ENCODE assay signal across 8 cellular contexts in genomic region chr20:33554914-33555420, GRCh38.
A peak's percentile ranks its signal among the peaks of the same experiment; 100 is the strongest.
DNase-seq lines count a peak whose midpoint lies in the region; ATAC-seq, FAIRE-seq and TF ChIP-seq lines count a peak whose summit lies in the region.

No MANE protein-coding gene starts in this region.

- H3K9me3 ChIP-seq in A673 (ENCODE audit: low read depth, low read length, poor library complexity, severe bottlenecking) (no peaks in the 10 kb centered on the region), SK-N-SH (no peaks in the 10 kb centered on the region)

- H3K79me2 ChIP-seq in SK-N-SH (ENCODE audit: insufficient read depth) (no peaks in the 10 kb centered on the region; the same call in 1 of the 2 replicates), mesendoderm (ENCODE audit: control insufficient read depth, insufficient read depth, low read length) (no peaks in the 10 kb centered on the region)

- no peak overlapping the region for H2BK15ac ChIP-seq in mesendoderm (replicated peaks; ENCODE audit: low read depth)

- intact Hi-C loops in A673 (cut with micrococcal nuclease; ENCODE audit: unreplicated experiment), result no loop called here

- H3K23ac ChIP-seq in mesendoderm (ENCODE audit: low read length), result no peak overlapping the region

- no peak for TF ChIP-seq EP300 in SK-N-SH (IDR thresholded peaks at IDR 0.05; ENCODE audit: borderline replicate concordance in 1 of 2, low read depth in 1 of 2, low read length in 1 of 2)

- H3K4me2 ChIP-seq in SK-N-SH (0 out of 2 replicates have a peak overlapping the region, but pooled peaks have one; percentile 17), mesendoderm (ENCODE audit: low read length) (no peak overlapping the region)

- H3K56ac ChIP-seq in mesendoderm (ENCODE audit: low read length), result no peak overlapping the region

- peak overlapping the region; percentile 51 for H3K27ac ChIP-seq in A673 (ENCODE audit: low read depth, low read length, poor library complexity, severe bottlenecking)
- H3K27ac ChIP-seq in SK-N-SH (ENCODE audit: low read depth in 2 of 2, low read length in 1 of 2), result peak overlapping the region; percentile 53 to 65
- peak overlapping the region in 1 of 2 donors; percentile 65 for H3K27ac ChIP-seq in coronary artery
- no peak overlapping the region for H3K27ac ChIP-seq in mesendoderm (ENCODE audit: low read depth, low read length)

- H3K79me1 ChIP-seq in mesendoderm (ENCODE audit: low read length), result no peaks in the 10 kb centered on the region

- FAIRE-seq in GM12892 (lab: Jason Lieb, UNC), result peak; percentile 87

- TF ChIP-seq POLR2A in GM12892 (IDR thresholded peaks at IDR 0.05; ENCODE audit: low read depth, low read length), result peak; percentile 59; the same call in 1 of the 2 replicates

- H3K4me3 ChIP-seq in A673 (ENCODE audit: low read depth, low read length, poor library complexity, severe bottlenecking), result no peak overlapping the region
- H3K4me3 ChIP-seq in SK-N-SH (ENCODE audit: low read depth in 2 of 2, low read length in 1 of 2), result no peak overlapping the region
- peak overlapping the region; percentile 27 for H3K4me3 ChIP-seq in coronary artery
- H3K4me3 ChIP-seq in mesendoderm (ENCODE audit: low read length), result no peak overlapping the region

- no peak overlapping the region for H4K8ac ChIP-seq in mesendoderm (ENCODE audit: low read depth, low read length)

- peak; percentile 93 for ATAC-seq in HG02610 (IDR thresholded peaks at IDR 0.05; ENCODE audit: unreplicated experiment)

- H3K4ac ChIP-seq in mesendoderm (ENCODE audit: low read depth, low read length), result no peak overlapping the region

- no peak overlapping the region for H2BK120ac ChIP-seq in mesendoderm (ENCODE audit: low read depth, low read length)

- no peak overlapping the region; the same call in 1 of the 2 replicates for H3K9ac ChIP-seq in SK-N-SH
- no peak overlapping the region for H3K9ac ChIP-seq in mesendoderm (ENCODE audit: low read length)

- BruUV-seq in A673 (replicated peaks; lab: Mats Ljungman, UMichigan), result no TSS peak

- no peak overlapping the region for H2AK5ac ChIP-seq in mesendoderm (ENCODE audit: low read length)

- WGBS in SK-N-SH (ENCODE audit: low lambda C conversion rate), result 36% methylated on average over 2 of the region's 2 CpGs
- no CpG with 5 or more reads among the region's 2 CpGs for WGBS in mesendoderm (ENCODE audit: extremely low coverage, insufficient coverage, low lambda C conversion rate)

- no peak overlapping the region for H4K5ac ChIP-seq in mesendoderm (ENCODE audit: low read length)

- H2AFZ ChIP-seq in SK-N-SH (ENCODE audit: low read depth), result no peak overlapping the region

- TF ChIP-seq RAD21 in SK-N-SH (IDR thresholded peaks at IDR 0.05; ENCODE audit: low read length), result no peak

- TF ChIP-seq CTCF in A673 (conservative IDR thresholded peaks at IDR 0.05; ENCODE audit: low read depth, low read length), result no peak
- no peak for TF ChIP-seq CTCF in SK-N-SH (IDR thresholded peaks at IDR 0.05)
- no peak for TF ChIP-seq CTCF in coronary artery (IDR thresholded peaks at IDR 0.05)

- peaks cover 25% of the 10 kb centered on the region for H3F3A ChIP-seq in SK-N-SH (replicated peaks; ENCODE audit: insufficient read depth)

- no peak overlapping the region for H3K18ac ChIP-seq in mesendoderm (ENCODE audit: low read length)

- H2BK5ac ChIP-seq in mesendoderm (ENCODE audit: low read length), result no peak overlapping the region

- H4K20me1 ChIP-seq in SK-N-SH (ENCODE audit: insufficient read depth), result no peaks in the 10 kb centered on the region

- no peaks in the 10 kb centered on the region for H3K36me3 ChIP-seq in A673 (ENCODE audit: insufficient read depth, low read length, poor library complexity, severe bottlenecking)
- H3K36me3 ChIP-seq in SK-N-SH (replicated peaks in 1 of 2; ENCODE audit: control insufficient read depth in 1 of 2, insufficient read depth in 2 of 2, low read length in 1 of 2), result peaks cover 0 to 16% of the 10 kb centered on the region in 2 experiments
- no peaks in the 10 kb centered on the region for H3K36me3 ChIP-seq in mesendoderm (ENCODE audit: control insufficient read depth, insufficient read depth, low read length)

- DNase-seq in A673 (ENCODE audit: low spot score), result peak; percentile 86
- peak; percentile 33 for DNase-seq in GM12892 (ENCODE audit: insufficient read length)
- peak; percentile 53 for DNase-seq in MV-4-11 (lab: John Stamatoyannopoulos, UW)
- DNase-seq in SK-N-SH, result no peak
- no peak for DNase-seq in coronary artery (ENCODE audit: low spot score)
- DNase-seq in mesendoderm, result peak; percentile 48
- DNase-seq in KG1 (lab: John Stamatoyannopoulos, UW), result no peak

- no peaks in the 10 kb centered on the region for H3K27me3 ChIP-seq in A673 (replicated peaks; ENCODE audit: insufficient read depth, low read depth, low read length, poor library complexity)
- H3K27me3 ChIP-seq in SK-N-SH (ENCODE audit: insufficient read depth), result no peaks in the 10 kb centered on the region
- no peaks in the 10 kb centered on the region for H3K27me3 ChIP-seq in mesendoderm (ENCODE audit: insufficient read depth, low read length, poor library complexity)

- H3K4me1 ChIP-seq in A673 (ENCODE audit: insufficient read depth, low read length, poor library complexity, severe bottlenecking) (peaks cover 26% of the 10 kb centered on the region), SK-N-SH (ENCODE audit: control insufficient read depth in 1 of 2, insufficient read depth in 2 of 2, low read depth in 1 of 2, low read length in 1 of 2) (peaks cover 4 to 8% of the 10 kb centered on the region in 2 experiments), mesendoderm (ENCODE audit: control insufficient read depth, low read depth, low read length) (no peaks in the 10 kb centered on the region)

- CTCF ChIA-PET in A673 (lab: Charles Lee) (interaction anchor here (0.7 kb wide), 1 partner anchor 551 kb away, joined by 4 read pairs; no protein-coding TSS in a partner anchor), SK-N-SH (lab: Yijun Ruan, JAX) (no interaction called here)

- no peaks in the 10 kb centered on the region for H3K9me2 ChIP-seq in SK-N-SH

- POLR2A ChIA-PET in A673 (lab: Charles Lee; ENCODE audit: low non-redundant PET) (interaction anchor here (0.6 kb wide), 1 partner anchor 140 kb away, joined by 4 read pairs; no protein-coding TSS in a partner anchor), SK-N-SH (lab: Yijun Ruan, JAX) (no interaction called here)

TF ChIP-seq in SK-N-SH, 30 proteins besides CTCF, POLR2A, EP300 and RAD21:
- TF ChIP-seq JUND (IDR thresholded peaks at IDR 0.05) (no peak), FOXJ3 (CRISPR knock-in tag; IDR thresholded peaks at IDR 0.05) (no peak), FOXM1 (IDR thresholded peaks at IDR 0.05; ENCODE audit: low read depth) (no peak), REST (IDR thresholded peaks at IDR 0.05; ENCODE audit: low read depth, low read length) (no peak), SMC3 (IDR thresholded peaks at IDR 0.05; ENCODE audit: low read depth, low read length) (no peak), MXI1 (IDR thresholded peaks at IDR 0.05; ENCODE audit: low read depth, low read length) (no peak), GATA2 (CRISPR knock-in tag; IDR thresholded peaks at IDR 0.05) (no peak)
- TF ChIP-seq, protein P1, sequence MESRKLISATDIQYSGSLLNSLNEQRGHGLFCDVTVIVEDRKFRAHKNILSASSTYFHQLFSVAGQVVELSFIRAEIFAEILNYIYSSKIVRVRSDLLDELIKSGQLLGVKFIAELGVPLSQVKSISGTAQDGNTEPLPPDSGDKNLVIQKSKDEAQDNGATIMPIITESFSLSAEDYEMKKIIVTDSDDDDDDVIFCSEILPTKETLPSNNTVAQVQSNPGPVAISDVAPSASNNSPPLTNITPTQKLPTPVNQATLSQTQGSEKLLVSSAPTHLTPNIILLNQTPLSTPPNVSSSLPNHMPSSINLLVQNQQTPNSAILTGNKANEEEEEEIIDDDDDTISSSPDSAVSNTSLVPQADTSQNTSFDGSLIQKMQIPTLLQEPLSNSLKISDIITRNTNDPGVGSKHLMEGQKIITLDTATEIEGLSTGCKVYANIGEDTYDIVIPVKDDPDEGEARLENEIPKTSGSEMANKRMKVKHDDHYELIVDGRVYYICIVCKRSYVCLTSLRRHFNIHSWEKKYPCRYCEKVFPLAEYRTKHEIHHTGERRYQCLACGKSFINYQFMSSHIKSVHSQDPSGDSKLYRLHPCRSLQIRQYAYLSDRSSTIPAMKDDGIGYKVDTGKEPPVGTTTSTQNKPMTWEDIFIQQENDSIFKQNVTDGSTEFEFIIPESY (IDR thresholded peaks at IDR 0.05; ENCODE audit: borderline replicate concordance, low read depth), result no peak
- TF ChIP-seq, protein P2, sequence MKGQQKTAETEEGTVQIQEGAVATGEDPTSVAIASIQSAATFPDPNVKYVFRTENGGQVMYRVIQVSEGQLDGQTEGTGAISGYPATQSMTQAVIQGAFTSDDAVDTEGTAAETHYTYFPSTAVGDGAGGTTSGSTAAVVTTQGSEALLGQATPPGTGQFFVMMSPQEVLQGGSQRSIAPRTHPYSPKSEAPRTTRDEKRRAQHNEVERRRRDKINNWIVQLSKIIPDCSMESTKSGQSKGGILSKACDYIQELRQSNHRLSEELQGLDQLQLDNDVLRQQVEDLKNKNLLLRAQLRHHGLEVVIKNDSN (IDR thresholded peaks at IDR 0.05; ENCODE audit: borderline replicate concordance, low read depth), result no peak
TF ChIP-seq in SK-N-SH: peak in this region for 0.

Comparison
In these comparisons a context has a peak if more than half of its experiments do, and no peak if none do; other contexts are left out.
1. DNase-seq: peak in A673 (single experiment), GM12892 (single experiment), MV-4-11 (single experiment) and mesendoderm (single experiment); none in SK-N-SH (single experiment), coronary artery (single experiment) and KG1 (single experiment).